8 cellular contexts compared by ENCODE assay signal in genomic region chr9:73132034-73132776, GRCh38. TPM values are rescaled to one million over a fixed set of nuclear protein-coding genes. Genes with fewer than 3 reads are reported as not detected.
DNase-seq lines count a peak whose midpoint lies in the region; ATAC-seq and TF ChIP-seq lines count a peak whose summit lies in the region.

No MANE protein-coding gene starts in this region.

- H3K27ac ChIP-seq in KMS-11 (peak overlapping the region; percentile 94), SU-DHL-6 (ENCODE audit: low read depth, low read length) (peak overlapping the region; percentile 31), prostate gland (peak overlapping the region; percentile 78 to 80)

- peaks cover 40% of the 10 kb centered on the region for H3K4me1 ChIP-seq in KMS-11 (ENCODE audit: low read depth, poor library complexity, severe bottlenecking)
- H3K4me1 ChIP-seq in adipocyte (ENCODE audit: control insufficient read depth, insufficient read depth, low read length), result peaks cover 28% of the 10 kb centered on the region
- H3K4me1 ChIP-seq in prostate gland (replicated peaks), result no peaks in the 10 kb centered on the region

- under 1% methylated on average over 15 of the region's 15 CpGs for WGBS in prostate gland

- H3K4me2 ChIP-seq in KMS-11, result peak overlapping the region; percentile 99
- peak overlapping the region; percentile 84 for H3K4me2 ChIP-seq in SU-DHL-6 (ENCODE audit: low read depth, low read length, poor library complexity, severe bottlenecking)

- peak; percentile 94 for ATAC-seq in GM21619 (IDR thresholded peaks at IDR 0.05; ENCODE audit: unreplicated experiment)

- TF ChIP-seq CTCF in KMS-11 (conservative IDR thresholded peaks at IDR 0.05; ENCODE audit: low read depth, low read length) (no peak), SU-DHL-6 (IDR thresholded peaks at IDR 0.05; ENCODE audit: insufficient read depth, low read length, poor library complexity, severe bottlenecking) (no peak), prostate gland (IDR thresholded peaks at IDR 0.05) (peak in 1 of 4 experiments; percentile 5)

- H3K4me3 ChIP-seq in KMS-11 (IDR thresholded peaks at IDR 0.05; ENCODE audit: insufficient read depth, low read depth, low read length) (no peak overlapping the region), SU-DHL-6 (ENCODE audit: insufficient read depth, low read length, poor library complexity, severe bottlenecking) (peak overlapping the region; percentile 51), adipocyte (ENCODE audit: low read length) (peak overlapping the region; percentile 93), prostate gland (peak overlapping the region; percentile 19 to 29)

- no peaks in the 10 kb centered on the region for H3K9me3 ChIP-seq in SU-DHL-6 (ENCODE audit: insufficient read depth, low read length)
- H3K9me3 ChIP-seq in adipocyte (ENCODE audit: control insufficient read depth, low read length), result no peaks in the 10 kb centered on the region
- H3K9me3 ChIP-seq in prostate gland, result no peaks in the 10 kb centered on the region

- H4K20me1 ChIP-seq in KMS-11 (ENCODE audit: insufficient read depth) (no peaks in the 10 kb centered on the region), SU-DHL-6 (ENCODE audit: low read depth, low read length) (no peaks in the 10 kb centered on the region)

- DNase-seq in DMS53 treated with DMSO at 0.1 percent for 48 hours (lab: John Stamatoyannopoulos, UW; ENCODE audit: unreplicated experiment) (peak; percentile 45), adipocyte (ENCODE audit: low read depth) (peak; percentile 91), cardiac septum (ENCODE audit: low spot score) (peak; percentile 84), prostate gland (ENCODE audit: low spot score) (peak; percentile 86), ureter (ENCODE audit: low spot score) (peak; percentile 70)

- H3K36me3 ChIP-seq in KMS-11 (ENCODE audit: insufficient read depth) (no peaks in the 10 kb centered on the region), SU-DHL-6 (ENCODE audit: low read length) (no peaks in the 10 kb centered on the region), adipocyte (ENCODE audit: control insufficient read depth, insufficient read depth, low read length, severe bottlenecking) (no peaks in the 10 kb centered on the region), prostate gland (no peaks in the 10 kb centered on the region)

- H3K27me3 ChIP-seq in KMS-11 (ENCODE audit: insufficient read depth, low read depth) (no peaks in the 10 kb centered on the region), SU-DHL-6 (ENCODE audit: low read length) (no peaks in the 10 kb centered on the region), adipocyte (replicated peaks; ENCODE audit: control insufficient read depth, insufficient read depth, low read length) (no peaks in the 10 kb centered on the region), prostate gland (replicated peaks; ENCODE audit: insufficient read depth) (no peaks in the 10 kb centered on the region)

- H3K9ac ChIP-seq in KMS-11, result peak overlapping the region; percentile 91
- H3K9ac ChIP-seq in SU-DHL-6 (ENCODE audit: low read length), result peak overlapping the region; percentile 43
- H3K9ac ChIP-seq in adipocyte (ENCODE audit: low read length), result peak overlapping the region; percentile 89

- H2AFZ ChIP-seq in KMS-11 (ENCODE audit: low read depth), result peak overlapping the region; percentile 69
- H2AFZ ChIP-seq in SU-DHL-6 (ENCODE audit: low read depth, low read length, severe bottlenecking), result peak overlapping the region; percentile 74

- intact Hi-C loops in cardiac septum (cut with DNase I), result loop anchor here (1.0 kb wide), 1 partner anchor 22 kb away; no protein-coding TSS in a partner anchor
- intact Hi-C loops in prostate gland (cut with DNase I), result no loop called here

- H3K79me2 ChIP-seq in KMS-11 (ENCODE audit: insufficient read depth, low read depth), result no peaks in the 10 kb centered on the region
- no peaks in the 10 kb centered on the region for H3K79me2 ChIP-seq in SU-DHL-6 (ENCODE audit: insufficient read depth, low read length)

- H3K9me2 ChIP-seq in SU-DHL-6 (replicated peaks; ENCODE audit: insufficient read depth, low read length), result no peaks in the 10 kb centered on the region

- peak; percentile 44 for TF ChIP-seq POLR2A in prostate gland (IDR thresholded peaks at IDR 0.05)

- no peaks in the 10 kb centered on the region for H3F3A ChIP-seq in SU-DHL-6 (ENCODE audit: insufficient read depth)

RNA-seq across cellular contexts. Expression of gene ANXA1, which starts 19.5 kb away (rescaled TPM):
- 42.7 TPM for total RNA-seq in cardiac septum
- 100 to 1,000 TPM in 1 of 2 donors, 10 to 100 TPM in 1; 65.3 to 341 TPM for total RNA-seq in prostate gland
- total RNA-seq in ureter, result 175 TPM

Comparison
In these comparisons a context has a peak if more than half of its experiments do, and no peak if none do; other contexts are left out.
1. H3K27ac ChIP-seq: peak in every context shown above with its lines; median percentile 94 in KMS-11; 79 in prostate gland; 31 in SU-DHL-6.